Comparison of ENCODE assay signal across 9 cellular contexts in the genomic region with DNA sequence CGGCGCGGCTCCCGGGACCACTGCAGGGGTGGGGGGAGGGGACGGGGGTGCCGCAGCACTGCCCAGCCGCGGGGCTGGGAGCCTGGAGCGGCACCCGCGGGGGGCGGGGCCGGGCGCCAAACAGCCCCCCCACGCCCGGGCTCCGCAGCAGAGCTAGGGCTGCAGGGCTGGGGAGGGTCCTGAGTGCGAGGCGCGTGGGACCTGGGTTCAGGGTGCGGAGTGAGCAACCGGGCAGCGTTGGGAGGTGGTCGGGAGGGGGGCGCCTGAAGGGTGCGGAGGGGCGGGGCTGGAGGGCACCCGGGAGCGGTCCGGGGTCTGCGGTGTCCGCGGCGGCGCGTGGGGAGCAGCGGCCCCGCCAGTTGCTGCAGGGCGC. TPM values are rescaled to one million over a fixed set of nuclear protein-coding genes. Genes with fewer than 3 reads are reported as not detected.
DNase-seq lines count a peak whose midpoint lies in the region; ATAC-seq and TF ChIP-seq lines count a peak whose summit lies in the region.
"Had no signal": no experiment of that assay in that cellular context is flagged by ENCODE, and none has a peak within 500 bp of the region (broad histone marks: within the 10 kb centered on the region; RNA-seq: fewer than 3 reads in every experiment).

No MANE protein-coding gene starts in this region.

- H3K4me1 Mint-ChIP-seq in T-helper 17 cell = peaks cover 56% of the 10 kb centered on the region

- H3K4me1 ChIP-seq in gastroesophageal sphincter (peaks cover 0 to 78% (median 25%) of the 10 kb centered on the region in 3 donors), spleen (peaks cover 20 to 68% (median 35%) of the 10 kb centered on the region in 6 donors)

- peak overlapping the region; percentile 92 to 99 for H3K4me3 ChIP-seq in gastroesophageal sphincter
- H3K4me3 ChIP-seq in spleen = peak overlapping the region; percentile 75 to 99 (median 97)

- H3K27me3 ChIP-seq in gastroesophageal sphincter = no peaks in the 10 kb centered on the region
- no peaks in the 10 kb centered on the region for H3K27me3 ChIP-seq in spleen (replicated peaks in 1 of 7)

- TF ChIP-seq CTCF in gastroesophageal sphincter (IDR thresholded peaks at IDR 0.05) (no peak), spleen (IDR thresholded peaks at IDR 0.05 in 8 of 11, conservative IDR thresholded peaks at IDR 0.05 in 3 of 11) (no peak)

- ATAC-seq in T-helper 17 cell (no peak), gastroesophageal sphincter (peak; percentile 11), HG03565 (IDR thresholded peaks at IDR 0.05; ENCODE audit: unreplicated experiment) (no peak), HG03135 (IDR thresholded peaks at IDR 0.05; ENCODE audit: unreplicated experiment) (no peak)

- no peaks in the 10 kb centered on the region for H3K27me3 Mint-ChIP-seq in T-helper 17 cell

- H3K27ac ChIP-seq in gastroesophageal sphincter (peak overlapping the region; percentile 44 to 90 (median 88)), spleen (peak overlapping the region in 6 of 8 donors; percentile 67 to 91 (median 88))
- H3K27ac ChIP-seq: epithelial cell of prostate had no signal

- peaks cover 0 to 24% of the 10 kb centered on the region in 2 donors for H3K36me3 ChIP-seq in gastroesophageal sphincter
- H3K36me3 ChIP-seq in spleen = peaks cover 0 to 42% (median 14%) of the 10 kb centered on the region in 6 donors

- DNase-seq in stimulated activated CD4-positive, alpha-beta T cell treated with anti-CD3 and anti-CD28 coated beads, Interleukin-15, amount 100 ng/mL, for 24 hours = peak; percentile 36
- no peak for DNase-seq in stimulated activated CD4-positive, alpha-beta T cell treated with anti-CD3 and anti-CD28 coated beads, Interleukin-1b, Interleukin-23, amount 100 ng/mL, for 48 hours
- DNase-seq in T-helper 17 cell (peak in 2 of 3 donors; percentile 14 to 28), spleen (no peak), COLO829 (ENCODE audit: low spot score) (no peak)

- peaks cover 3% of the 10 kb centered on the region for H3K36me3 Mint-ChIP-seq in T-helper 17 cell (ENCODE audit: low read depth)

- H3K9me3 ChIP-seq in T-helper 17 cell (ENCODE audit: control insufficient read depth, low read length, poor library complexity, severe bottlenecking) (no peaks in the 10 kb centered on the region), gastroesophageal sphincter (no peaks in the 10 kb centered on the region), spleen (no peaks in the 10 kb centered on the region)

- WGBS in gastroesophageal sphincter (ENCODE audit: low coverage in 1 of 2), 2 donors = no CpG with 5 or more reads among the region's 39 CpGs
- 0 to 1% (median 1%) methylated on average over 17 to 39 of the region's 39 CpGs for WGBS in spleen, 5 donors

- H3K27ac Mint-ChIP-seq in T-helper 17 cell = no peak overlapping the region

- H3K4me3 Mint-ChIP-seq in T-helper 17 cell = peak overlapping the region; percentile 69

- no peak for TF ChIP-seq EP300 in gastroesophageal sphincter (IDR thresholded peaks at IDR 0.05)

- TF ChIP-seq POLR2A in gastroesophageal sphincter (IDR thresholded peaks at IDR 0.05) (no peak), spleen (IDR thresholded peaks at IDR 0.05) (no peak)

- intact Hi-C loops in spleen (cut with DNase I; ENCODE audit: low total_unique reads) = no loop called here

RNA-seq across cellular contexts. Expression of a gene that starts 0.5 kb away (rescaled TPM):
- 10 to 100 TPM; 52.6 to 59.6 TPM for total RNA-seq in T-helper 17 cell
- total RNA-seq in gastroesophageal sphincter = 100 to 1,000 TPM in 3 of 4 donors, 10 to 100 TPM in 1; 82.3 to 207 (median 155) TPM
- 10 to 100 TPM; 32.7 to 55.2 (median 45.8) TPM for total RNA-seq in spleen
- polyA plus RNA-seq in spleen = 10 to 100 TPM; 10.4 to 18.0 (median 17.1) TPM

RNA-seq across cellular contexts. Expression of a gene that starts 37.1 kb away (rescaled TPM):
- total RNA-seq in T-helper 17 cell (under 1 TPM in 1 of 2 donors, not detected in 1; 0.42 TPM), gastroesophageal sphincter (10 to 100 TPM in 1 of 4 donors, 1 to 10 TPM in 3; 1.1 to 43.3 (median 8.3) TPM), spleen (10 to 100 TPM; 19.1 to 95.0 (median 40.7) TPM)
- polyA plus RNA-seq in spleen = 10 to 100 TPM in 2 of 3 donors, 1 to 10 TPM in 1; 9.6 to 18.3 (median 16.8) TPM

Comparison
In these comparisons a context has a peak if more than half of its experiments do, and no peak if none do; other contexts are left out.
1. DNase-seq: peak in stimulated activated CD4-positive, alpha-beta T cell treated with anti-CD3 and anti-CD28 coated beads, Interleukin-15, amount 100 ng/mL, for 24 hours (single experiment) and T-helper 17 cell (2 of 3); none in stimulated activated CD4-positive, alpha-beta T cell treated with anti-CD3 and anti-CD28 coated beads, Interleukin-1b, Interleukin-23, amount 100 ng/mL, for 48 hours (single experiment), spleen (single experiment) and COLO829 (single experiment).